Comparison of ENCODE assay signal across 8 cellular contexts in the genomic region with DNA sequence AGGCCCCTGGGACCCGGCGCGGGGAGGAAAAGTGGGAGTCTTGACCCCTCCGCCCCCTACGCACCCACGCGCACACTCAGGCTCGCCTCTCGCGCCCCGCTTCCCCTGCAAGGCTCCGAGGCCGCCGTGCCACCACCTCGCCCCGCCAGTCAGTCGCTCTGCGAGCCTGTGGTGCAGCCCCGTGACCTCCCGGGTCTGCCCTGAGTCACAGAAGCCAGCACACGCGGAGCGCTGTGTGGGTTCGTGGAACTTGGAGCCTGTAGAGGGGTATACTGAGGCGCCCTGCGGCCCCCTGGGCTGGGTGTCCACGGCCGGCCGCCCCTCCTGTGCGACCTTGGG. TPM values are rescaled to one million over a fixed set of nuclear protein-coding genes. Genes with fewer than 3 reads are reported as not detected.
DNase-seq lines count a peak whose midpoint lies in the region; ATAC-seq and TF ChIP-seq lines count a peak whose summit lies in the region.

No MANE protein-coding gene starts in this region.

- in situ Hi-C loops in astrocyte of the cerebellum (cut with HindIII; ENCODE audit: low sequenced_read_pairs) = loop anchor here (25.0 kb wide), 1 partner anchor 93 kb away; no protein-coding TSS in a partner anchor

- no peaks in the 10 kb centered on the region for H3K9me3 Mint-ChIP-seq in endothelial cell (ENCODE audit: unreplicated experiment)

- no peak overlapping the region for H3K4me3 Mint-ChIP-seq in endothelial cell (ENCODE audit: unreplicated experiment)

- H3K27me3 ChIP-seq in right lobe of liver (no peaks in the 10 kb centered on the region), subcutaneous abdominal adipose tissue (ENCODE audit: control insufficient read depth in 5 of 5, insufficient read depth in 4 of 5, low read length in 5 of 5) (no peaks in the 10 kb centered on the region)

- peaks cover 0 to 25% (median 4%) of the 10 kb centered on the region in 4 donors for H3K4me1 ChIP-seq in right lobe of liver
- H3K4me1 ChIP-seq in subcutaneous abdominal adipose tissue (ENCODE audit: control insufficient read depth in 5 of 5, insufficient read depth in 5 of 5, low read length in 5 of 5) = peaks cover 22 to 76% (median 73%) of the 10 kb centered on the region in 5 donors

- H3K36me3 Mint-ChIP-seq in endothelial cell (ENCODE audit: low read depth, unreplicated experiment) = no peaks in the 10 kb centered on the region

- H3K27ac ChIP-seq in right lobe of liver (peak overlapping the region in 2 of 3 donors; percentile 66 to 70), subcutaneous abdominal adipose tissue (ENCODE audit: low read depth, low read length) (no peak overlapping the region)

- H3K36me3 ChIP-seq in right lobe of liver (no peaks in the 10 kb centered on the region), subcutaneous abdominal adipose tissue (ENCODE audit: control insufficient read depth in 5 of 5, insufficient read depth in 5 of 5, low read length in 5 of 5) (peaks cover 0 to 4% (median 0%) of the 10 kb centered on the region in 5 donors)

- H3K9ac ChIP-seq in subcutaneous abdominal adipose tissue (ENCODE audit: low read length in 5 of 5) = peak overlapping the region in 1 of 5 donors; percentile 43

- no peak for TF ChIP-seq POLR2A in right lobe of liver (IDR thresholded peaks at IDR 0.05)

- peaks cover 16% of the 10 kb centered on the region for H3K4me1 Mint-ChIP-seq in endothelial cell (ENCODE audit: unreplicated experiment)

- 27% methylated on average over 4 of the region's 30 CpGs for WGBS in right lobe of liver (ENCODE audit: insufficient coverage, low coverage, low lambda C conversion rate, missing lambda C conversion rate)

- DNase-seq in stimulated activated CD4-positive, alpha-beta T cell treated with anti-CD3 and anti-CD28 coated beads, Interleukin-12 subunit alpha, Interleukin-12 subunit beta, amount 100 ng/mL, for 48 hours (ENCODE audit: low read depth in 2 of 3, low spot score in 1 of 3) = peak in 2 of 3 donors; percentile 21 to 26
- no peak for DNase-seq in stimulated activated CD4-positive, alpha-beta T cell treated with anti-CD3 and anti-CD28 coated beads, Interleukin-12 subunit alpha, Interleukin-12 subunit beta, amount 100 ng/mL, for 4 hours
- no peak for DNase-seq in astrocyte of the cerebellum (ENCODE audit: low read depth)
- peak in 1 of 3 donors; percentile 62 for DNase-seq in right lobe of liver
- DNase-seq in dedifferentiated amniotic fluid mesenchymal stem cell (ENCODE audit: extremely low spot score) = no peak
- no peak for DNase-seq in endothelial cell (ENCODE audit: low spot score)
- DNase-seq in COR-L47 (lab: John Stamatoyannopoulos, UW) = no peak

- H3K27ac Mint-ChIP-seq in endothelial cell (ENCODE audit: unreplicated experiment) = no peak overlapping the region

- H3K4me3 ChIP-seq in astrocyte of the cerebellum (ENCODE audit: low read depth, low read length) = peak overlapping the region; percentile 47
- H3K4me3 ChIP-seq in right lobe of liver = peak overlapping the region; percentile 61 to 77 (median 69)
- H3K4me3 ChIP-seq in subcutaneous abdominal adipose tissue (ENCODE audit: low read depth in 1 of 5, low read length in 5 of 5) = peak overlapping the region in 4 of 5 donors; percentile 42 to 85 (median 74)

- peak; percentile 6 to 48 (median 16) for ATAC-seq in right lobe of liver

- peaks cover 18% of the 10 kb centered on the region for H3K27me3 Mint-ChIP-seq in endothelial cell (ENCODE audit: unreplicated experiment)

- intact Hi-C loops in right lobe of liver (cut with DNase I) = no loop called here

- no peaks in the 10 kb centered on the region for H3K9me3 ChIP-seq in right lobe of liver
- no peaks in the 10 kb centered on the region for H3K9me3 ChIP-seq in subcutaneous abdominal adipose tissue (ENCODE audit: control insufficient read depth in 5 of 5, low read length in 5 of 5)

- TF ChIP-seq CTCF in astrocyte of the cerebellum (IDR thresholded peaks at IDR 0.05; ENCODE audit: low read depth, low read length, missing control alignments) (no peak), right lobe of liver (IDR thresholded peaks at IDR 0.05) (no peak), endothelial cell (IDR thresholded peaks at IDR 0.05; ENCODE audit: unreplicated experiment) (no peak)

RNA-seq across cellular contexts. Expression of a gene that starts 0.4 kb away (rescaled TPM):
- 10 to 100 TPM; 12.3 to 19.1 (median 15.9) TPM for total RNA-seq in right lobe of liver
- 5.6 TPM for total RNA-seq in endothelial cell (ENCODE audit: unreplicated experiment)

RNA-seq across cellular contexts. Expression of a gene that starts 7.3 kb away (rescaled TPM):
- total RNA-seq in right lobe of liver = under 1 TPM; 0.21 to 0.79 (median 0.34) TPM
- 0.23 TPM for total RNA-seq in endothelial cell (ENCODE audit: unreplicated experiment)

RNA-seq across cellular contexts. Expression of a gene that starts 23.8 kb away (rescaled TPM):
- total RNA-seq in right lobe of liver (under 1 TPM in 4 of 6 experiments, not detected in 2; 0.07 to 0.42 (median 0.13) TPM), endothelial cell (ENCODE audit: unreplicated experiment) (0.38 TPM)

Comparison
In these comparisons a context has a peak if more than half of its experiments do, and no peak if none do; other contexts are left out.
1. DNase-seq: peak in stimulated activated CD4-positive, alpha-beta T cell treated with anti-CD3 and anti-CD28 coated beads, Interleukin-12 subunit alpha, Interleukin-12 subunit beta, amount 100 ng/mL, for 48 hours (2 of 3); none in stimulated activated CD4-positive, alpha-beta T cell treated with anti-CD3 and anti-CD28 coated beads, Interleukin-12 subunit alpha, Interleukin-12 subunit beta, amount 100 ng/mL, for 4 hours (single experiment), astrocyte of the cerebellum (single experiment), dedifferentiated amniotic fluid mesenchymal stem cell (single experiment), endothelial cell (single experiment) and COR-L47 (single experiment).
2. Peak in every context shown above with its lines, with median percentiles within 50 percentile points of each other: H3K4me3 ChIP-seq.